ENCODE assay signal across 9 cellular contexts in the genomic region with DNA sequence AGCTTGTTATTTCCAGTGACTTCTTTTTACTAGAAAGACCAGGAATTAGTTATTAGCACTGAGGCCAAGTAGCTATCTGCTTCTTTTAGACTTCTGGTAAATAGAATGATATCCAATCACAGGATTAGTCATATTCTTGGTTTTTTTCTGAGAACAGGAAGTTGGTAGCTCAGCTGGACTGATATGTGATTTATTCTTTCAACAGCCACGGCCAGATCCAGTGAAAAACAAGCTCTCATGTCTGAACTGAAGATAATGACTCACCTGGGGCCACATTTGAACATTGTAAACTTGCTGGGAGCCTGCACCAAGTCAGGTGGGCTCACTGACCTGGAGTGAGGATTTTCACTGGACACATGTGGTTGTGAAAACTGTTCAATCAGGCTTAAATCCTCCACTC. TPM values are rescaled to one million over a fixed set of nuclear protein-coding genes. Genes with fewer than 3 reads are reported as not detected.
DNase-seq lines count a peak whose midpoint lies in the region; ATAC-seq and TF ChIP-seq lines count a peak whose summit lies in the region.
"Had no signal": no experiment of that assay in that cellular context is flagged by ENCODE, and none has a peak within 500 bp of the region (broad histone marks: within the 10 kb centered on the region; RNA-seq: fewer than 3 reads in every experiment).

No MANE protein-coding gene starts in this region.

- H3K4me1 Mint-ChIP-seq in immature natural killer cell = no peaks in the 10 kb centered on the region

- H3K27me3 Mint-ChIP-seq in immature natural killer cell (ENCODE audit: low read depth in 3 of 3) = peaks cover 0 to 7% (median 4%) of the 10 kb centered on the region in 3 donors

- no peaks in the 10 kb centered on the region for H3K36me3 Mint-ChIP-seq in immature natural killer cell

- ATAC-seq in GM21423 (IDR thresholded peaks at IDR 0.05; ENCODE audit: unreplicated experiment) = peak; percentile 69

- peaks cover 0 to 13% (median 1%) of the 10 kb centered on the region in 6 donors for H3K9me3 Mint-ChIP-seq in immature natural killer cell

- DNase-seq in AG09309 (ENCODE audit: low read depth) (peak; percentile 49), MV-4-11 (lab: John Stamatoyannopoulos, UW) (peak; percentile 67), fibroblast of pulmonary artery (ENCODE audit: low read depth) (peak; percentile 82), right atrium auricular region (ENCODE audit: low spot score) (no peak), immature natural killer cell (no peak), NCI-H748 treated with DMSO at 0.1 percent for 48 hours (lab: John Stamatoyannopoulos, UW) (no peak)
- DNase-seq in NK-92 treated with Interleukin-12 subunit alpha and Interleukin-12 subunit beta, amount 100 ng/mL, for 24 hours (lab: John Stamatoyannopoulos, UW) = no peak

- TF ChIP-seq CTCF in AG09309 (IDR thresholded peaks at IDR 0.05; ENCODE audit: control insufficient read depth, insufficient read depth, low read depth, low read length, missing control alignments) = no peak
- TF ChIP-seq CTCF in fibroblast of pulmonary artery (IDR thresholded peaks at IDR 0.05; ENCODE audit: low read length, missing control alignments) = no peak
- no peak for TF ChIP-seq CTCF in right atrium auricular region (IDR thresholded peaks at IDR 0.05)

- H3K27ac Mint-ChIP-seq in immature natural killer cell = no peak overlapping the region

- H3K27me3 ChIP-seq in right atrium auricular region = no peaks in the 10 kb centered on the region

- H3K4me3 ChIP-seq in AG09309 (ENCODE audit: control insufficient read depth, low read depth, low read length) (no peak overlapping the region), fibroblast of pulmonary artery (replicated peaks; ENCODE audit: low read depth, low read length) (no peak overlapping the region), right atrium auricular region (no peak overlapping the region)

- peak overlapping the region in 1 of 2 donors; percentile 49 for H3K27ac ChIP-seq in right atrium auricular region
- H3K27ac ChIP-seq: neutrophil had no signal

- no peaks in the 10 kb centered on the region for H3K36me3 ChIP-seq in right atrium auricular region
- H3K36me3 ChIP-seq: neutrophil had no signal

- no peaks in the 10 kb centered on the region for H3K9me3 ChIP-seq in right atrium auricular region
- H3K9me3 ChIP-seq: neutrophil had no signal

- peaks cover 0 to 46% of the 10 kb centered on the region in 2 donors for H3K4me1 ChIP-seq in right atrium auricular region

- H3K4me3 Mint-ChIP-seq in immature natural killer cell = no peak overlapping the region

RNA-seq across cellular contexts. Expression of a gene that starts 48.6 kb away (rescaled TPM):
- 10 to 100 TPM; 25.3 to 42.8 TPM for total RNA-seq in right atrium auricular region
- polyA plus RNA-seq in immature natural killer cell = not detected

Comparison
In these comparisons a context has a peak if more than half of its experiments do, and no peak if none do; other contexts are left out.
1. DNase-seq: peak in AG09309 (single experiment), MV-4-11 (single experiment) and fibroblast of pulmonary artery (single experiment); none in NK-92 treated with Interleukin-12 subunit alpha and Interleukin-12 subunit beta, amount 100 ng/mL, for 24 hours (single experiment), right atrium auricular region (single experiment), immature natural killer cell (0 of 3) and NCI-H748 treated with DMSO at 0.1 percent for 48 hours (single experiment).